In the genomic region with DNA sequence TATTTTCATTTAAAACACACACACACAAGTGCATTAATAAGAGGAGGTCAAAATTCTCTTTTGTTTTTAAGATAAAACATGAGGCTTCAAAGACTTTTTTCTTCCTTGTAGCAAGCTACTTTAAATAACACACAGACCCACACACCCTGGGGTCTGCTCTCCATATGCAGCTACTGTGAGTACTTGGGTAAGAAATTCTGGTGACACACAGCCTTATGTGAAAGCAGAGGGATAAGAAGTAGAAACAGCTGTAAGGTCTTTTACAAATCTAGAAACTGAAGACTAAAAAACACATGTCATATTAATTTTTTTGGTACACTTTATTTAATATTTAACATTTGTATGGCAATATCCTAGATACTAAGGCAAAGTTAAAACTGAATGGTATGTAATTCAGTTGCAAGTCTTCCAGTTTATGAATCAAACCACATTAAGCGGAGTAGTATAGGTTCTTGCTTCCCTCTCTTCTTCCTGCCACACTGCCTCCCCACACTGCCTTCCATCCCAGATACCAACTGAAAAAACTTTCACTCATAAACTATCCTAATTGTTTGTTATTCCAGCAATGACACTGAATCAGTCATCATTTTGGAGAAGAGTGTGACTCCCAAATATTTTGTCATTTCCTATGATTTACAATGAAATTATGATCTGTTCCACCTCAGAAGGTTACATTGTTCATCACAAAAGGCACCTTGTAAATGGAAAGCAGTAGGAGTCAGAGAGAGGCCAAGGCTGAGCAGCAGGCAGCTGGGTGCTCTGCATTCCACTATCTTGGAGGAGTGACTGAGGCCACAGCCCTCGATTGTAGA, we compare ENCODE assay signal across 15 cellular contexts.
A peak's percentile ranks its signal among the peaks of the same experiment; 100 is the strongest.
DNase-seq lines count a peak whose midpoint lies in the region; ATAC-seq, FAIRE-seq and TF ChIP-seq lines count a peak whose summit lies in the region.
"Had no signal": no experiment of that assay in that cellular context is flagged by ENCODE, and none has a peak within 500 bp of the region (broad histone marks: within the 10 kb centered on the region; RNA-seq: fewer than 3 reads in every experiment).

No MANE protein-coding gene starts in this region.

- H3K27me3 ChIP-seq in suprapubic skin, result no peaks in the 10 kb centered on the region
- H3K27me3 ChIP-seq: tibial artery had no signal

- H3K4me3 ChIP-seq in A549 (no peak overlapping the region), astrocyte of the spinal cord (ENCODE audit: low read depth, low read length) (no peak overlapping the region), suprapubic skin (no peak overlapping the region), mucosa of descending colon (no peak overlapping the region)
- H3K4me3 ChIP-seq: lower lobe of right lung, tibial artery had no signal

- POLR2A ChIA-PET in A549 (lab: Yijun Ruan, JAX), result no interaction called here

- DNase-seq in A549 (ENCODE audit: low read depth in 1 of 2, low spot score in 1 of 2), result peak in 1 of 2 experiments; percentile 28
- peak; percentile 75 for DNase-seq in HT1080 (ENCODE audit: low read depth)
- peak; percentile 36 for DNase-seq in astrocyte of the spinal cord (ENCODE audit: low read depth, low spot score)
- peak; percentile 53 for DNase-seq in iPS-NIHi7 (ENCODE audit: extremely low spot score)
- no peak for DNase-seq in posterior vena cava (ENCODE audit: low spot score)
- DNase-seq in suprapubic skin (ENCODE audit: low spot score in 2 of 2), result no peak
- DNase-seq in mucosa of descending colon, result no peak
- DNase-seq: activated CD4-positive, alpha-beta T cell treated with anti-CD3 and anti-CD28 coated beads for 1 hour; activated T-cell treated with anti-CD3 and anti-CD28 coated beads, Interleukin-2, amount 50 U/mL, for 1 hour; lower lobe of right lung; MM.1S; stimulated activated CD4-positive, alpha-beta T cell treated with anti-CD3 and anti-CD28 coated beads, Interleukin-12 subunit alpha, Interleukin-12 subunit beta, amount 100 ng/mL, for 4 hours; T-cell; tibial artery had no signal

- TF ChIP-seq RAD21 in A549 (conservative IDR thresholded peaks at IDR 0.05 in 1 of 2, IDR thresholded peaks at IDR 0.05 in 1 of 2), result no peak

- peak overlapping the region; percentile 73 to 84 for H3K27ac ChIP-seq in A549
- no peak overlapping the region for H3K27ac ChIP-seq in suprapubic skin
- H3K27ac ChIP-seq: lower lobe of right lung had no signal

- TF ChIP-seq EP300 in A549 (IDR thresholded peaks at IDR 0.05) (no peak), suprapubic skin (IDR thresholded peaks at IDR 0.05) (no peak)

- H3K36me3 ChIP-seq in suprapubic skin (no peaks in the 10 kb centered on the region), mucosa of descending colon (ENCODE audit: low read depth) (no peaks in the 10 kb centered on the region)
- H3K36me3 ChIP-seq: lower lobe of right lung, tibial artery had no signal

- H3K9me3 ChIP-seq in A549, result no peaks in the 10 kb centered on the region
- H3K9me3 ChIP-seq in suprapubic skin, result no peaks in the 10 kb centered on the region
- no peaks in the 10 kb centered on the region for H3K9me3 ChIP-seq in mucosa of descending colon
- H3K9me3 ChIP-seq: lower lobe of right lung, tibial artery had no signal

- in situ Hi-C loops in astrocyte of the spinal cord (cut with HindIII; ENCODE audit: low sequenced_read_pairs), result no loop called here

- CTCF ChIA-PET in A549 (lab: Yijun Ruan, JAX), result no interaction called here

- no peaks in the 10 kb centered on the region for H3K4me1 Mint-ChIP-seq in activated T-helper 17 cell treated with anti-CD3 and anti-CD28 coated beads, Interleukin-2, amount 50 U/mL, for 72 hours
- H3K4me1 Mint-ChIP-seq: T-cell had no signal

- no peak for TF ChIP-seq POLR2A in A549 (IDR thresholded peaks at IDR 0.05; ENCODE audit: low read length)
- no peak for TF ChIP-seq POLR2A in suprapubic skin (IDR thresholded peaks at IDR 0.05)

- no peak overlapping the region for H3K27ac Mint-ChIP-seq in activated T-helper 17 cell treated with anti-CD3 and anti-CD28 coated beads, Interleukin-2, amount 50 U/mL, for 72 hours
- H3K27ac Mint-ChIP-seq: T-cell had no signal

- intact Hi-C loops in posterior vena cava (cut with DNase I) (no loop called here), mucosa of descending colon (cut with DNase I, micrococcal nuclease) (no loop called here)

- H3K4me3 Mint-ChIP-seq in activated T-helper 17 cell treated with anti-CD3 and anti-CD28 coated beads, Interleukin-2, amount 50 U/mL, for 72 hours, result no peak overlapping the region
- H3K4me3 Mint-ChIP-seq: T-cell had no signal

- H3K36me3 Mint-ChIP-seq in activated T-helper 17 cell treated with anti-CD3 and anti-CD28 coated beads, Interleukin-2, amount 50 U/mL, for 72 hours (ENCODE audit: low read depth), result no peaks in the 10 kb centered on the region
- H3K36me3 Mint-ChIP-seq: T-cell had no signal

- H3K27me3 Mint-ChIP-seq in activated T-helper 17 cell treated with anti-CD3 and anti-CD28 coated beads, Interleukin-2, amount 50 U/mL, for 72 hours, result no peaks in the 10 kb centered on the region
- H3K27me3 Mint-ChIP-seq: T-cell had no signal

- no peaks in the 10 kb centered on the region for H3K9me3 Mint-ChIP-seq in activated T-helper 17 cell treated with anti-CD3 and anti-CD28 coated beads, Interleukin-2, amount 50 U/mL, for 72 hours

- peaks cover 49% of the 10 kb centered on the region for H3K4me1 ChIP-seq in A549
- H3K4me1 ChIP-seq in suprapubic skin, result no peaks in the 10 kb centered on the region
- no peaks in the 10 kb centered on the region for H3K4me1 ChIP-seq in mucosa of descending colon (ENCODE audit: low read depth)
- H3K4me1 ChIP-seq: lower lobe of right lung had no signal

- peak; percentile 36 for FAIRE-seq in A549 (lab: Jason Lieb, UNC)

- WGBS in A549 (ENCODE audit: missing lambda C conversion rate), result 35% methylated on average over 2 of the region's 2 CpGs
- WGBS in suprapubic skin, result 54% methylated on average over 2 of the region's 2 CpGs

- TF ChIP-seq CTCF in A549 (IDR thresholded peaks at IDR 0.05) (no peak), astrocyte of the spinal cord (IDR thresholded peaks at IDR 0.05; ENCODE audit: low read depth, low read length) (no peak), suprapubic skin (IDR thresholded peaks at IDR 0.05) (no peak), mucosa of descending colon (IDR thresholded peaks at IDR 0.05) (no peak)

- ATAC-seq in A549, result peak; percentile 44 to 77; a peak in 3 of 6 replicates
- ATAC-seq in mucosa of descending colon, result no peak
- no peak for ATAC-seq in activated T-helper 17 cell treated with anti-CD3 and anti-CD28 coated beads, Interleukin-2, amount 50 U/mL, for 72 hours (replicated peaks)
- ATAC-seq: lower lobe of right lung, T-cell had no signal

- H3K4me2 ChIP-seq in A549, result peak overlapping the region; percentile 40

TF ChIP-seq in A549, 52 proteins besides CTCF, POLR2A, EP300 and RAD21:
- no peak for TF ChIP-seq HOXB13 (CRISPR knock-in tag; IDR thresholded peaks at IDR 0.05; ENCODE audit: low read depth)
- peak; percentile 26; the same call in 1 of the 2 replicates for TF ChIP-seq MAX (IDR thresholded peaks at IDR 0.05)
- TF ChIP-seq BHLHE40 (IDR thresholded peaks at IDR 0.05; ENCODE audit: low read depth, low read length), result no peak

Comparison
In these comparisons a context has a peak if more than half of its experiments do, and no peak if none do; other contexts are left out.
1. ATAC-seq: peak in A549 (2 of 2); none in mucosa of descending colon (single experiment) and activated T-helper 17 cell treated with anti-CD3 and anti-CD28 coated beads, Interleukin-2, amount 50 U/mL, for 72 hours (single experiment).
2. DNase-seq: peak in HT1080 (single experiment), astrocyte of the spinal cord (single experiment) and iPS-NIHi7 (single experiment); none in posterior vena cava (single experiment), suprapubic skin (0 of 2) and mucosa of descending colon (0 of 3).